1 cellular context compared by ENCODE assay signal in the genomic region with DNA sequence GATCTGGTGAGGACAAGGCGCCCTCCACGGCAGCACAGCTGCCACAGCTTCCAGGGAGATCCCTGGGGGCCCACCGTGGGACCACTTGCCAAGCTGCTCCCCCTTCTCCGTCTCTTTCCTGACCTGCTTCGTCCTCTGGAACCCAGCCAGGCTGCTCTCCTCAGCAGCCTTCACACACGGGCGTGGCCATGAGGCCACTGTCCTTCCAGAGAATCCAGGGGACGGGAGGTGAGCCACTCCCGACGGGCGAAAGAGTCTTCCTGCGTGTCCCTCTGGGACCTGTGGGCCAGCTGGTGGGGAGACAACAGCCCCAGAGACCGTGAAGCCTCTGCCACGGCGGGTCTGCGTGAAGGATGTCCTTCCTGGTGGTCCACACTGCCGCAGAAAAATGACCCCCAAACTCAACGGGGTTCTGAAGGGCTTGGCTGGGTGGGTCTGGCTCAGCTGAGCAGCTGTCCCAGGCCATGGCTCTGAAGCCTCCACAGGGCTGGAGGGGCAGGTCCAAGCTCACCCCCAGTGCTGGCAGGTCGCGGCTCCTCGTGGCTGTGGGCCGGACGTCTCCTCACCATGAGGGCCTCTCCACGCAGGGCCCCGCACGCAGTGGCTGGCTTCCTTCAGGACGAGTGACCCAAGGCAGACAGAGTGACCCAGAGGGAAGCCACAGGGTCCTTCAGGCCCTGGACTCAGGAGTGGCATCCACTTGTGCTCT.
TF ChIP-seq lines count a peak whose summit lies in the region.

No MANE protein-coding gene starts in this region.

TF ChIP-seq in SK-N-SH, 30 proteins besides CTCF, POLR2A, EP300 and RAD21 (continued from another document):
- TF ChIP-seq, protein P1, sequence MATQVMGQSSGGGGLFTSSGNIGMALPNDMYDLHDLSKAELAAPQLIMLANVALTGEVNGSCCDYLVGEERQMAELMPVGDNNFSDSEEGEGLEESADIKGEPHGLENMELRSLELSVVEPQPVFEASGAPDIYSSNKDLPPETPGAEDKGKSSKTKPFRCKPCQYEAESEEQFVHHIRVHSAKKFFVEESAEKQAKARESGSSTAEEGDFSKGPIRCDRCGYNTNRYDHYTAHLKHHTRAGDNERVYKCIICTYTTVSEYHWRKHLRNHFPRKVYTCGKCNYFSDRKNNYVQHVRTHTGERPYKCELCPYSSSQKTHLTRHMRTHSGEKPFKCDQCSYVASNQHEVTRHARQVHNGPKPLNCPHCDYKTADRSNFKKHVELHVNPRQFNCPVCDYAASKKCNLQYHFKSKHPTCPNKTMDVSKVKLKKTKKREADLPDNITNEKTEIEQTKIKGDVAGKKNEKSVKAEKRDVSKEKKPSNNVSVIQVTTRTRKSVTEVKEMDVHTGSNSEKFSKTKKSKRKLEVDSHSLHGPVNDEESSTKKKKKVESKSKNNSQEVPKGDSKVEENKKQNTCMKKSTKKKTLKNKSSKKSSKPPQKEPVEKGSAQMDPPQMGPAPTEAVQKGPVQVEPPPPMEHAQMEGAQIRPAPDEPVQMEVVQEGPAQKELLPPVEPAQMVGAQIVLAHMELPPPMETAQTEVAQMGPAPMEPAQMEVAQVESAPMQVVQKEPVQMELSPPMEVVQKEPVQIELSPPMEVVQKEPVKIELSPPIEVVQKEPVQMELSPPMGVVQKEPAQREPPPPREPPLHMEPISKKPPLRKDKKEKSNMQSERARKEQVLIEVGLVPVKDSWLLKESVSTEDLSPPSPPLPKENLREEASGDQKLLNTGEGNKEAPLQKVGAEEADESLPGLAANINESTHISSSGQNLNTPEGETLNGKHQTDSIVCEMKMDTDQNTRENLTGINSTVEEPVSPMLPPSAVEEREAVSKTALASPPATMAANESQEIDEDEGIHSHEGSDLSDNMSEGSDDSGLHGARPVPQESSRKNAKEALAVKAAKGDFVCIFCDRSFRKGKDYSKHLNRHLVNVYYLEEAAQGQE (IDR thresholded peaks at IDR 0.05; ENCODE audit: low read depth, low read length) = no peak
- no peak for TF ChIP-seq GATA2 (CRISPR knock-in tag; IDR thresholded peaks at IDR 0.05)
